9 cellular contexts compared by ENCODE assay signal in genomic region chr1:24742090-24742938, GRCh38. TPM values are rescaled to one million over a fixed set of nuclear protein-coding genes. Genes with fewer than 3 reads are reported as not detected.
DNase-seq lines count a peak whose midpoint lies in the region; ATAC-seq, FAIRE-seq and TF ChIP-seq lines count a peak whose summit lies in the region.
"Had no signal": no experiment of that assay in that cellular context is flagged by ENCODE, and none has a peak within 500 bp of the region (broad histone marks: within the 10 kb centered on the region; RNA-seq: fewer than 3 reads in every experiment).

No MANE protein-coding gene starts in this region.

- H2BK120ac ChIP-seq in H1 (replicated peaks; ENCODE audit: low read depth, low read length) = peak overlapping the region; percentile 7

- H3K36me3 ChIP-seq in NT2/D1 (ENCODE audit: insufficient read depth, insufficient read length, low read length) (no peaks in the 10 kb centered on the region), H1 (ENCODE audit: control insufficient read depth in 2 of 4, insufficient read depth in 4 of 4, low read length in 3 of 4) (peaks cover 0 to 3% (median 0%) of the 10 kb centered on the region in 4 experiments; a peak in 1 of 8 replicates), sigmoid colon (no peaks in the 10 kb centered on the region)

- ATAC-seq in HG03097 (IDR thresholded peaks at IDR 0.05; ENCODE audit: low FRiP score, unreplicated experiment) = no peak

- H2BK5ac ChIP-seq in H1 (ENCODE audit: low read depth, low read length) = peak overlapping the region; percentile 95

- CTCF ChIA-PET in H1 (lab: Charles Lee; ENCODE audit: partially characterized antibody) = interaction anchor here (2.3 kb wide), 1 partner anchor 53 kb away, joined by 8 read pairs; no protein-coding TSS in a partner anchor

- peaks cover 8 to 20% of the 10 kb centered on the region in 2 experiments for H3K79me2 ChIP-seq in H1 (ENCODE audit: control insufficient read depth in 1 of 2, insufficient read depth in 2 of 2, low read length in 2 of 2)

- no peaks in the 10 kb centered on the region for H3K9me3 ChIP-seq in NT2/D1 (ENCODE audit: insufficient read depth, low read length)
- H3K9me3 ChIP-seq in H1 (ENCODE audit: insufficient read depth in 2 of 2, low read depth in 1 of 2, low read length in 1 of 2) = no peaks in the 10 kb centered on the region
- no peaks in the 10 kb centered on the region for H3K9me3 ChIP-seq in sigmoid colon

- no peaks in the 10 kb centered on the region for H3K79me1 ChIP-seq in H1 (ENCODE audit: low read depth, low read length)

- H2BK12ac ChIP-seq in H1 (ENCODE audit: low read depth, low read length) = peak overlapping the region; percentile 90

- H3K23ac ChIP-seq in H1 (ENCODE audit: insufficient read length) = no peak overlapping the region

- no peak for TF ChIP-seq CTCF in GM13977 (IDR thresholded peaks at IDR 0.05; ENCODE audit: extremely low read depth, insufficient read depth, missing control alignments)
- TF ChIP-seq CTCF in H1 (IDR thresholded peaks at IDR 0.05; ENCODE audit: control extremely low read depth in 1 of 3, insufficient read depth in 1 of 3, low read depth in 1 of 3, low read length in 3 of 3) = no peak
- TF ChIP-seq CTCF in sigmoid colon (IDR thresholded peaks at IDR 0.05) = no peak

- POLR2A ChIA-PET in H1 (lab: Charles Lee; ENCODE audit: partially characterized antibody) = interaction anchor here (0.6 to 4.4 kb wide), 5 partner anchors 9 to 74 kb away, joined by 3 to 22 read pairs (median 5); no protein-coding TSS in a partner anchor

- DNase-seq in GM13977 (ENCODE audit: low spot score) (peak; percentile 38), NT2/D1 (ENCODE audit: low read depth, low spot score) (no peak), H1 (ENCODE audit: low read depth in 1 of 2, low spot score in 2 of 2) (peak in 1 of 2 experiments; percentile 47), sigmoid colon (no peak), urothelium cell line (ENCODE audit: low spot score) (no peak), T1000 (lab: John Stamatoyannopoulos, UW) (no peak), DMS53 (lab: John Stamatoyannopoulos, UW) (no peak)

- no peak overlapping the region for H3K56ac ChIP-seq in H1 (replicated peaks; ENCODE audit: insufficient read length, low read depth, low read length)

- 60% methylated on average over 9 of the region's 9 CpGs; no CpG with 5 or more reads in 1 of the 2 experiments for WGBS in H1 (ENCODE audit: extremely low coverage in 1 of 2, insufficient coverage in 1 of 2, insufficient read length in 1 of 2, insufficient replicate concordance in 2 of 2, low coverage in 1 of 2, low lambda C conversion rate in 2 of 2, missing lambda C conversion rate in 1 of 2), 2 experiments
- WGBS in sigmoid colon, 2 donors = 31 to 55% methylated on average over 9 of the region's 9 CpGs

- in situ Hi-C loops in GM13977 (cut with MboI; ENCODE audit: low pct_unique_long_range_greater_than_20kb, low sequenced_read_pairs, unreplicated experiment) = no loop called here

- H4K5ac ChIP-seq in H1 (ENCODE audit: insufficient read length, low read depth, low read length) = peak overlapping the region; percentile 39

- H4K8ac ChIP-seq in H1 (ENCODE audit: extremely low read depth, insufficient read depth, low read length) = no peak overlapping the region

- peak overlapping the region; percentile 53; the same call in 1 of the 2 replicates for H3K27ac ChIP-seq in H1 (ENCODE audit: low read depth, low read length)
- peak overlapping the region in 3 of 4 donors; percentile 95 to 100 (median 99) for H3K27ac ChIP-seq in sigmoid colon

- peak overlapping the region; percentile 78 for H3K18ac ChIP-seq in H1 (ENCODE audit: extremely low read depth, low read length)

- H3K9ac ChIP-seq in NT2/D1 (ENCODE audit: insufficient read length, low read depth) (peak overlapping the region; percentile 54), H1 (replicated peaks in 1 of 4; ENCODE audit: extremely low read depth in 1 of 4, low read depth in 3 of 4, low read length in 3 of 4) (no peak overlapping the region)

- no peak overlapping the region for H3K4me3 ChIP-seq in NT2/D1 (ENCODE audit: insufficient read length, low read depth)
- H3K4me3 ChIP-seq in H1 (ENCODE audit: extremely low read depth in 1 of 4, insufficient read depth in 2 of 4, low read depth in 3 of 4, low read length in 4 of 4) = no peak overlapping the region
- H3K4me3 ChIP-seq in sigmoid colon = no peak overlapping the region
- H3K4me3 ChIP-seq: lung had no signal

- no peak overlapping the region for H3K14ac ChIP-seq in H1 (ENCODE audit: insufficient read length)

- no peak overlapping the region for H2AK5ac ChIP-seq in H1 (ENCODE audit: low read depth, low read length)

- H3K27me3 ChIP-seq in NT2/D1 (ENCODE audit: insufficient read depth, insufficient read length) (no peaks in the 10 kb centered on the region), H1 (replicated peaks in 1 of 4; ENCODE audit: control insufficient read depth in 3 of 4, extremely low read depth in 1 of 4, insufficient read depth in 3 of 4, low read length in 3 of 4) (no peaks in the 10 kb centered on the region), sigmoid colon (no peaks in the 10 kb centered on the region)

- no peaks in the 10 kb centered on the region for H4K20me1 ChIP-seq in H1 (replicated peaks in 1 of 2; ENCODE audit: control insufficient read depth in 1 of 2, insufficient read depth in 2 of 2, low read length in 2 of 2)

- TF ChIP-seq POLR2A in H1 (IDR thresholded peaks at IDR 0.05; ENCODE audit: control extremely low read depth in 1 of 2, low read depth in 2 of 2, low read length in 2 of 2) = no peak
- no peak for TF ChIP-seq POLR2A in sigmoid colon (IDR thresholded peaks at IDR 0.05)

- intact Hi-C loops in sigmoid colon (cut with DNase I) = no loop called here

- TF ChIP-seq RAD21 in H1 (IDR thresholded peaks at IDR 0.05 in 1 of 2, conservative IDR thresholded peaks at IDR 0.05 in 1 of 2; ENCODE audit: low read depth in 2 of 2, low read length in 2 of 2) = no peak

- no peak overlapping the region for H3K4me2 ChIP-seq in H1 (ENCODE audit: insufficient read depth in 1 of 2, low read depth in 2 of 2, low read length in 2 of 2)

- TF ChIP-seq EP300 in H1 (IDR thresholded peaks at IDR 0.05; ENCODE audit: borderline replicate concordance in 1 of 2, low read depth in 2 of 2, low read length in 2 of 2) (no peak), sigmoid colon (IDR thresholded peaks at IDR 0.05) (no peak)

- peak overlapping the region; percentile 90; the same call in 1 of the 2 replicates for H2BK15ac ChIP-seq in H1 (ENCODE audit: low read length)

- peaks cover 10% of the 10 kb centered on the region for H3K4me1 ChIP-seq in NT2/D1 (ENCODE audit: insufficient read depth, insufficient read length)
- peaks cover 14 to 29% (median 18%) of the 10 kb centered on the region in 4 experiments; a peak in 6 of 7 replicates for H3K4me1 ChIP-seq in H1 (replicated peaks in 1 of 4; ENCODE audit: control insufficient read depth in 3 of 4, insufficient read depth in 4 of 4, low read length in 3 of 4)
- peaks cover 0 to 21% (median 19%) of the 10 kb centered on the region in 4 donors for H3K4me1 ChIP-seq in sigmoid colon

- peak overlapping the region; percentile 93 for H2BK20ac ChIP-seq in H1 (ENCODE audit: low read length)

- peak overlapping the region; percentile 75 for H4K91ac ChIP-seq in H1 (replicated peaks; ENCODE audit: insufficient read length, low read length)

- H3K23me2 ChIP-seq in H1 (ENCODE audit: low read depth, low read length) = no peaks in the 10 kb centered on the region; the same call in 1 of the 2 replicates

- no peak for FAIRE-seq in H1 (lab: Jason Lieb, UNC)
- FAIRE-seq in urothelium cell line (lab: Jason Lieb, UNC) = no peak

- H2AFZ ChIP-seq in H1 (ENCODE audit: low read length) = no peak overlapping the region

- H3K4ac ChIP-seq in H1 (replicated peaks; ENCODE audit: insufficient read length, low read depth, low read length) = no peak overlapping the region

TF ChIP-seq in H1, 55 proteins besides CTCF, POLR2A, EP300 and RAD21 (continues in another document):
- TF ChIP-seq JUND (IDR thresholded peaks at IDR 0.05; ENCODE audit: low read length) (0 out of 2 replicates have a peak, but pooled peaks have one; percentile 41), NANOG (IDR thresholded peaks at IDR 0.05; ENCODE audit: insufficient read depth, low read depth, low read length, poor library complexity, severe bottlenecking) (no peak), KDM4A (IDR thresholded peaks at IDR 0.05; ENCODE audit: low read depth, low read length, severe bottlenecking) (no peak), TEAD4 (IDR thresholded peaks at IDR 0.05; ENCODE audit: low read depth, low read length) (no peak), SP4 (IDR thresholded peaks at IDR 0.05; ENCODE audit: low read length) (no peak), SIX5 (IDR thresholded peaks at IDR 0.05; ENCODE audit: low read depth, low read length) (no peak), CEBPB (IDR thresholded peaks at IDR 0.05; ENCODE audit: low read depth, low read length) (no peak), NRF1 (IDR thresholded peaks at IDR 0.05; ENCODE audit: low read depth, low read length) (no peak), SP1 (IDR thresholded peaks at IDR 0.05; ENCODE audit: low read depth, low read length) (peak; percentile 5; the same call in 1 of the 2 replicates), HDAC2 (IDR thresholded peaks at IDR 0.05; ENCODE audit: borderline replicate concordance in 1 of 2, low read depth in 2 of 2, low read length in 2 of 2) (peak in 1 of 2 experiments; percentile 74; a peak in 2 of 4 replicates), TAF1 (IDR thresholded peaks at IDR 0.05; ENCODE audit: low read depth, low read length) (peak; percentile 37; the same call in 1 of the 2 replicates), ASH2L (IDR thresholded peaks at IDR 0.05; ENCODE audit: low read length) (no peak)

RNA-seq across cellular contexts. Expression of gene CLIC4, which starts 2.9 kb away (rescaled TPM):
- total RNA-seq in H1 (2021; fragmentation: NEBNext Ultra II Directional; extraction: Animal tissue kit (Norgen Biotek cat#: 25700)) = 281 and 293 TPM in 2 replicates
- 75.1 and 77.5 TPM in 2 replicates for polyA plus RNA-seq in H1 (2011; rRNA removed)
- polyA plus RNA-seq in H1 (2011; cell fraction: cytosol; rRNA removed) = 106 TPM
- polyA plus RNA-seq in H1 (2011; cell fraction: nucleus; rRNA removed) = 36.4 TPM
- polyA plus RNA-seq in H1 (2012, experiment 1 of 2) = 90.8 to 156 TPM (median 113 TPM) in 4 replicates
- 23.0 TPM for polyA plus RNA-seq in H1 (2012, experiment 2 of 2)
- polyA plus RNA-seq in H1 (2013, experiment 1 of 2) = 121 TPM
- polyA plus RNA-seq in H1 (2013, experiment 2 of 2) = 134 TPM
- polyA minus RNA-seq in H1 (2011; rRNA and poly(A)+ RNA removed) = 54.2 and 97.8 TPM in 2 replicates
- polyA minus RNA-seq in H1 (2011; cell fraction: cytosol; rRNA and poly(A)+ RNA removed) = 103 TPM
- 90.3 TPM for polyA minus RNA-seq in H1 (2011; cell fraction: nucleus; rRNA and poly(A)+ RNA removed)
- total RNA-seq in sigmoid colon = 100 to 1,000 TPM; 334 to 443 (median 385) TPM
- 10 to 100 TPM; 37.8 to 39.9 (median 37.9) TPM for polyA plus RNA-seq in sigmoid colon
